ENCODE assay signal across 9 cellular contexts in the genomic region with DNA sequence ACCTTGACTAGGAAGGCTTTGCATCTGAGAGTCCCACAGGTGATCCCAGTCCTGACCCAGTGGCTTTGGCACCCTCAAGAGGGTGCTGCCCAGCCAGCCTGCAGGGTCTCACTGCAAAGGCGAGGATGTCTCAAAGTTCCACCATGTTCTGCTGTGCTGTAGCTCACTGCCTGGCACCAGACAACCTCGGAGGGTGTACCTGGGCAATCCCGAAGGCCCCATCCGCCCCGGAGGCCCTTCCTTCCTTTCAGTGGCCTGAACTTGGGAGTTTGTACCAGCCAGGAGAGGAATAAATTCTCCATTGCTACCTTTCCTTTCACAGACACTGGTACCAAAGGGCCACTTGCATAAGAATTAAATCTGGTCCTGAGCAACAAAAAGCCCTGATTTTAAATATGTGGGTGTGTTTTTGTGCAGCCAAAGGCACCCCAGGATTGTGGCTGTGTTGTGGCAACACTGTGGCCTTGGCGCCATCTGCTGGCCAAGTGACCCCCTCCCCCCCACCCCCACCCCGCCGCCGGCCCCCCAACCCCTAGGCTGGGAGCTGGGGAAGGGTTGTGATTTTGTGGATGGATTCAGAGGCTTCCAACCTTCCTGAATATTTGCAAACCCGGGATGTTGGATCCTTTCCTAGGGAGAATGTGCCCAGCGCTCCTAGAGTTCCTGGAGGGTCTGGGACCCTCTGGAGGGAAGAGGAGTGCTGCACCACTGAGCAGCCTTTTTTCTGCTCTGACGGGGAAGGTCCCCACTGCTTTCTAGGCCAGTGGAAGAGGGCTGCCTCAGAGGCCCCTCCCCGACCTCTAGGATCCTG. TPM values are rescaled to one million over a fixed set of nuclear protein-coding genes. Genes with fewer than 3 reads are reported as not detected.
DNase-seq lines count a peak whose midpoint lies in the region; ATAC-seq and TF ChIP-seq lines count a peak whose summit lies in the region.
"Had no signal": no experiment of that assay in that cellular context is flagged by ENCODE, and none has a peak within 500 bp of the region (broad histone marks: within the 10 kb centered on the region; RNA-seq: fewer than 3 reads in every experiment).

No MANE protein-coding gene starts in this region.

- no peaks in the 10 kb centered on the region for H3K9me3 Mint-ChIP-seq in activated CD8-positive, alpha-beta T cell treated with anti-CD3 and anti-CD28 coated beads, Interleukin-2, amount 10 ng/mL, durations not matched to agents 7 days and 5 days (ENCODE audit: insufficient read depth)

- peaks cover under 1% of the 10 kb centered on the region for H3K27me3 Mint-ChIP-seq in activated CD8-positive, alpha-beta T cell treated with anti-CD3 and anti-CD28 coated beads, Interleukin-2, amount 10 ng/mL, durations not matched to agents 7 days and 5 days (ENCODE audit: low read depth)

- peak; percentile 18 for DNase-seq in stimulated activated CD4-positive, alpha-beta T cell treated with anti-CD3 and anti-CD28 coated beads, Interleukin-12 subunit alpha, Interleukin-12 subunit beta, amount 100 ng/mL, for 4 hours
- no peak for DNase-seq in stimulated activated CD4-positive, alpha-beta T cell treated with anti-CD3 and anti-CD28 coated beads, Interleukin-1b, Interleukin-23, amount 100 ng/mL, for 48 hours
- peak; percentile 53 for DNase-seq in activated CD8-positive, alpha-beta T cell treated with anti-CD3 and anti-CD28 coated beads, Interleukin-2, amount 10 ng/mL, durations not matched to agents 7 days and 5 days
- peak; percentile 38 for DNase-seq in left ventricle myocardium superior
- no peak for DNase-seq in tibial nerve (ENCODE audit: low spot score in 2 of 2)
- no peak for DNase-seq in omental fat pad (ENCODE audit: low spot score)
- no peak for DNase-seq in LoVo (ENCODE audit: low spot score)

- H3K27ac ChIP-seq in tibial nerve = no peak overlapping the region
- H3K27ac ChIP-seq: tibial artery had no signal

- no peaks in the 10 kb centered on the region for H3K4me1 ChIP-seq in tibial nerve

- H3K36me3 Mint-ChIP-seq in activated CD8-positive, alpha-beta T cell treated with anti-CD3 and anti-CD28 coated beads, Interleukin-2, amount 10 ng/mL, durations not matched to agents 7 days and 5 days (ENCODE audit: low read depth) = no peaks in the 10 kb centered on the region

- no peaks in the 10 kb centered on the region for H3K9me3 ChIP-seq in tibial nerve
- H3K9me3 ChIP-seq: tibial artery had no signal

- POLR2A ChIA-PET in activated CD8-positive, alpha-beta T cell treated with anti-CD3 and anti-CD28 coated beads, Interleukin-2, amount 10 ng/mL, durations not matched to agents 7 days and 5 days (lab: Charles Lee) = no interaction called here

- H3K4me3 ChIP-seq in tibial nerve = no peak overlapping the region
- H3K4me3 ChIP-seq: tibial artery had no signal

- peaks cover 2% of the 10 kb centered on the region for H3K4me1 Mint-ChIP-seq in activated CD8-positive, alpha-beta T cell treated with anti-CD3 and anti-CD28 coated beads, Interleukin-2, amount 10 ng/mL, durations not matched to agents 7 days and 5 days (ENCODE audit: low read depth)

- no peak overlapping the region for H3K27ac Mint-ChIP-seq in activated CD8-positive, alpha-beta T cell treated with anti-CD3 and anti-CD28 coated beads, Interleukin-2, amount 10 ng/mL, durations not matched to agents 7 days and 5 days

- ATAC-seq in activated CD8-positive, alpha-beta T cell treated with anti-CD3 and anti-CD28 coated beads, Interleukin-2, amount 10 ng/mL, durations not matched to agents 7 days and 5 days = peak; percentile 53
- ATAC-seq in left ventricle myocardium superior = peak; percentile 32
- ATAC-seq in GM19397 (IDR thresholded peaks at IDR 0.05; ENCODE audit: unreplicated experiment) = no peak
- no peak for ATAC-seq in omental fat pad (ENCODE audit: low FRiP score)

- no peak for TF ChIP-seq EP300 in tibial nerve (IDR thresholded peaks at IDR 0.05)

- H3K27me3 ChIP-seq in tibial nerve = no peaks in the 10 kb centered on the region

- CTCF ChIA-PET in activated CD8-positive, alpha-beta T cell treated with anti-CD3 and anti-CD28 coated beads, Interleukin-2, amount 10 ng/mL, durations not matched to agents 7 days and 5 days (lab: Charles Lee) = interaction anchor here (0.9 to 2.4 kb wide), 3 partner anchors 9 to 813 kb away, joined by 3 to 10 read pairs (median 4); a partner anchor contains a TSS

- H3K4me3 Mint-ChIP-seq in activated CD8-positive, alpha-beta T cell treated with anti-CD3 and anti-CD28 coated beads, Interleukin-2, amount 10 ng/mL, durations not matched to agents 7 days and 5 days = no peak overlapping the region

- intact Hi-C loops in left ventricle myocardium superior (cut with micrococcal nuclease) = no loop called here

- TF ChIP-seq POLR2A in tibial nerve (IDR thresholded peaks at IDR 0.05) = no peak

- no peaks in the 10 kb centered on the region for H3K36me3 ChIP-seq in tibial nerve
- H3K36me3 ChIP-seq: tibial artery had no signal

- 36 to 40% methylated on average over 5 to 13 of the region's 13 CpGs for whole genome bisulfite sequencing in tibial nerve, 2 donors

- TF ChIP-seq CTCF in tibial nerve (IDR thresholded peaks at IDR 0.05) (peak in 3 of 5 experiments; percentile 27 to 51 (median 51)), omental fat pad (IDR thresholded peaks at IDR 0.05) (no peak)

RNA-seq across cellular contexts. Expression of a gene that starts 9.7 kb away (rescaled TPM):
- 10 to 100 TPM; 31.0 to 33.2 TPM for total RNA-seq in activated CD8-positive, alpha-beta T cell treated with anti-CD3 and anti-CD28 coated beads, Interleukin-2, amount 10 ng/mL, durations not matched to agents 7 days and 5 days
- total RNA-seq in left ventricle myocardium superior (18.6 TPM), tibial nerve (100 to 1,000 TPM in 2 of 4 donors, 10 to 100 TPM in 2; 30.8 to 277 (median 90.7) TPM), omental fat pad (10 to 100 TPM; 14.0 to 61.0 (median 30.2) TPM)

Comparison
In these comparisons a context has a peak if more than half of its experiments do, and no peak if none do; other contexts are left out.
1. DNase-seq: peak in stimulated activated CD4-positive, alpha-beta T cell treated with anti-CD3 and anti-CD28 coated beads, Interleukin-12 subunit alpha, Interleukin-12 subunit beta, amount 100 ng/mL, for 4 hours (single experiment), activated CD8-positive, alpha-beta T cell treated with anti-CD3 and anti-CD28 coated beads, Interleukin-2, amount 10 ng/mL, durations not matched to agents 7 days and 5 days (single experiment) and left ventricle myocardium superior (single experiment); none in stimulated activated CD4-positive, alpha-beta T cell treated with anti-CD3 and anti-CD28 coated beads, Interleukin-1b, Interleukin-23, amount 100 ng/mL, for 48 hours (single experiment), tibial nerve (0 of 2), omental fat pad (single experiment) and LoVo (single experiment).
2. ATAC-seq: peak in activated CD8-positive, alpha-beta T cell treated with anti-CD3 and anti-CD28 coated beads, Interleukin-2, amount 10 ng/mL, durations not matched to agents 7 days and 5 days (single experiment) and left ventricle myocardium superior (single experiment); none in GM19397 (single experiment) and omental fat pad (single experiment).
3. CTCF ChIP-seq: peak in tibial nerve (3 of 5); none in omental fat pad (0 of 3).